Comparison of ENCODE assay signal across 25 cellular contexts in genomic region chr12:130117256-130117655, GRCh38. TPM values are rescaled to one million over a fixed set of nuclear protein-coding genes. Genes with fewer than 3 reads are reported as not detected.
"Had no signal": no experiment of that assay in that cellular context is flagged by ENCODE, and none has a peak within 500 bp of the region (broad histone marks: within the 10 kb centered on the region; RNA-seq: fewer than 3 reads in every experiment).

No MANE protein-coding gene starts in this region.

- ATAC-seq: gastrocnemius medialis; left lobe of liver; naive thymus-derived CD4-positive, alpha-beta T cell; sciatic nerve; stimulated activated memory B cell treated with anti-CD40 and anti-IgM and Interleukin-4, amounts not matched to agents 10 μg/mL and 1 μg/mL and 100 μg/mL, for 72 hours; stimulated activated naive CD8-positive, alpha-beta T cell treated with anti-CD3 and anti-CD28 coated beads, Interleukin-15, Interleukin-2, amounts not matched to agents 100 U/mL and 50 U/mL, for 24 hours had no signal

- H3K4me1 Mint-ChIP-seq: memory B cell; naive thymus-derived CD4-positive, alpha-beta T cell; stimulated activated memory B cell treated with anti-CD40 and anti-IgM and Interleukin-4, amounts not matched to agents 10 μg/mL and 1 μg/mL and 100 μg/mL, for 72 hours had no signal

- H3K4me3 Mint-ChIP-seq: memory B cell; naive thymus-derived CD4-positive, alpha-beta T cell; stimulated activated memory B cell treated with anti-CD40 and anti-IgM and Interleukin-4, amounts not matched to agents 10 μg/mL and 1 μg/mL and 100 μg/mL, for 72 hours had no signal

- H3K79me2 ChIP-seq: parathyroid adenoma had no signal

- H3K27me3 ChIP-seq: right atrium auricular region, testis, upper lobe of left lung had no signal

- H3K4me1 ChIP-seq: gastrocnemius medialis, parathyroid adenoma, prostate gland, right atrium auricular region, testis, upper lobe of left lung had no signal

- H3K27ac Mint-ChIP-seq: memory B cell; naive thymus-derived CD4-positive, alpha-beta T cell; stimulated activated memory B cell treated with anti-CD40 and anti-IgM and Interleukin-4, amounts not matched to agents 10 μg/mL and 1 μg/mL and 100 μg/mL, for 72 hours had no signal

- H3K4me3 ChIP-seq: dorsolateral prefrontal cortex, gastrocnemius medialis, lung, prostate gland, right atrium auricular region, testis, tibial artery, upper lobe of left lung had no signal

- DNase-seq: dorsolateral prefrontal cortex; effector CD4-positive, alpha-beta T cell; gastrocnemius medialis; head of caudate nucleus; midbrain; naive thymus-derived CD4-positive, alpha-beta T cell; stimulated activated CD4-positive, alpha-beta T cell treated with anti-CD3 and anti-CD28 coated beads, Interleukin-2, amount 100 ng/mL, for 24 hours; stimulated activated CD4-positive, alpha-beta T cell treated with anti-CD3 and anti-CD28 coated beads, Interleukin-4, amount 100 ng/mL, for 4 hours; stimulated activated naive CD8-positive, alpha-beta T cell treated with anti-CD3 and anti-CD28 coated beads, Interleukin-15, Interleukin-2, amounts not matched to agents 100 U/mL and 50 U/mL, for 24 hours; substantia nigra; testis; tibial artery; upper lobe of left lung had no signal

- H3K36me3 ChIP-seq: gastrocnemius medialis, prostate gland, right atrium auricular region, tibial artery, upper lobe of left lung had no signal

- H3K9ac ChIP-seq: parathyroid adenoma had no signal

- H3K9me3 ChIP-seq: gastrocnemius medialis, prostate gland, right atrium auricular region, testis, tibial artery, upper lobe of left lung had no signal

- H3K36me3 Mint-ChIP-seq: memory B cell; naive thymus-derived CD4-positive, alpha-beta T cell; stimulated activated memory B cell treated with anti-CD40 and anti-IgM and Interleukin-4, amounts not matched to agents 10 μg/mL and 1 μg/mL and 100 μg/mL, for 72 hours had no signal

- H3K27ac ChIP-seq: dorsolateral prefrontal cortex, gastrocnemius medialis, parathyroid adenoma, prostate gland, right atrium auricular region, testis, tibial artery, upper lobe of left lung had no signal

- H3K9me3 Mint-ChIP-seq: naive thymus-derived CD4-positive, alpha-beta T cell had no signal

- H2AFZ ChIP-seq: parathyroid adenoma had no signal

RNA-seq across cellular contexts. Expression of gene FZD10, which starts 45.0 kb away (rescaled TPM):
- total RNA-seq: fibroblast of villous mesenchyme; glomerular endothelial cell; left lobe of liver; liver; naive thymus-derived CD4-positive, alpha-beta T cell; osteoblast had no signal
